Comparison of ENCODE assay signal across 17 cellular contexts in genomic region chr3:34882764-34883163, GRCh38.
DNase-seq lines count a peak whose midpoint lies in the region; ATAC-seq and TF ChIP-seq lines count a peak whose summit lies in the region.
"Had no signal": no experiment of that assay in that cellular context is flagged by ENCODE, and none has a peak within 500 bp of the region (broad histone marks: within the 10 kb centered on the region; RNA-seq: fewer than 3 reads in every experiment).

No MANE protein-coding gene starts in this region.

- WGBS in SK-N-SH (ENCODE audit: low lambda C conversion rate), result 45% methylated on average over 2 of the region's 2 CpGs
- WGBS in smooth muscle cell (ENCODE audit: low lambda C conversion rate), result 91% methylated on average over 2 of the region's 2 CpGs

- peaks cover 0 to 7% of the 10 kb centered on the region in 2 experiments; a peak in 3 of 4 replicates for H3K4me1 ChIP-seq in SK-N-SH (ENCODE audit: control insufficient read depth in 1 of 2, insufficient read depth in 2 of 2, low read depth in 1 of 2, low read length in 1 of 2)
- peaks cover 9% of the 10 kb centered on the region for H3K4me1 ChIP-seq in OCI-LY3 (ENCODE audit: low read length)
- no peaks in the 10 kb centered on the region for H3K4me1 ChIP-seq in smooth muscle cell (ENCODE audit: low read depth)
- H3K4me1 ChIP-seq: body of pancreas, thyroid gland had no signal

- peak; percentile 13 for DNase-seq in SK-N-SH
- DNase-seq in choroid plexus epithelial cell (ENCODE audit: low read depth), result peak; percentile 43
- DNase-seq in smooth muscle cell (lab: John Stamatoyannopoulos, UW; ENCODE audit: unreplicated experiment), result no peak
- no peak for DNase-seq in T-cell
- DNase-seq in natural killer cell, result no peak
- DNase-seq: activated T-cell treated with anti-CD3 and anti-CD28 coated beads, Interleukin-2, amount 50 U/mL, for 4 hours; body of pancreas; naive thymus-derived CD4-positive, alpha-beta T cell; NCI-H2029; small intestine; thyroid gland had no signal

- intact Hi-C loops in natural killer cell (cut with micrococcal nuclease), result no loop called here

- TF ChIP-seq CTCF in SK-N-SH (IDR thresholded peaks at IDR 0.05) (no peak), OCI-LY3 (IDR thresholded peaks at IDR 0.05; ENCODE audit: low read depth, low read length) (peak; percentile 60), choroid plexus epithelial cell (conservative IDR thresholded peaks at IDR 0.05; ENCODE audit: low read depth, low read length) (peak; percentile 54), smooth muscle cell (IDR thresholded peaks at IDR 0.05; ENCODE audit: borderline replicate concordance, insufficient read depth, poor library complexity, severe bottlenecking) (peak; percentile 31), natural killer cell (IDR thresholded peaks at IDR 0.05) (no peak)

- H3K27me3 ChIP-seq in SK-N-SH (ENCODE audit: insufficient read depth) (no peaks in the 10 kb centered on the region), OCI-LY3 (ENCODE audit: low read depth, low read length) (no peaks in the 10 kb centered on the region), smooth muscle cell (ENCODE audit: low read depth) (no peaks in the 10 kb centered on the region)
- H3K27me3 ChIP-seq: body of pancreas, thyroid gland had no signal

- CTCF ChIA-PET in SK-N-SH (lab: Yijun Ruan, JAX) (interaction anchor here (0.6 to 1.5 kb wide), 5 partner anchors 13 to 1041 kb away, joined by 3 to 6 read pairs (median 3); no protein-coding TSS in a partner anchor), T-cell (lab: Charles Lee) (no interaction called here)

- H3K9ac ChIP-seq in SK-N-SH, result no peak overlapping the region
- no peak overlapping the region for H3K9ac ChIP-seq in OCI-LY3 (ENCODE audit: low read length)
- no peak overlapping the region for H3K9ac ChIP-seq in smooth muscle cell (ENCODE audit: low read depth)

- H3K79me2 ChIP-seq in SK-N-SH (ENCODE audit: insufficient read depth), result no peaks in the 10 kb centered on the region
- no peaks in the 10 kb centered on the region for H3K79me2 ChIP-seq in OCI-LY3 (ENCODE audit: low read length)
- H3K79me2 ChIP-seq in smooth muscle cell (ENCODE audit: low read depth), result no peaks in the 10 kb centered on the region

- no peaks in the 10 kb centered on the region for H4K20me1 ChIP-seq in SK-N-SH (ENCODE audit: insufficient read depth)
- no peaks in the 10 kb centered on the region for H4K20me1 ChIP-seq in OCI-LY3 (ENCODE audit: insufficient read depth, low read length)
- no peaks in the 10 kb centered on the region for H4K20me1 ChIP-seq in smooth muscle cell (ENCODE audit: low read depth)

- H3K9me3 Mint-ChIP-seq in T-cell (no peaks in the 10 kb centered on the region), natural killer cell (peaks cover 0 to 8% of the 10 kb centered on the region in 2 donors)
- H3K9me3 Mint-ChIP-seq: activated T-cell treated with anti-CD3 and anti-CD28 coated beads, Interleukin-2, amount 50 U/mL, for 4 hours had no signal

- no peak for TF ChIP-seq EP300 in SK-N-SH (IDR thresholded peaks at IDR 0.05; ENCODE audit: borderline replicate concordance in 1 of 2, low read depth in 1 of 2, low read length in 1 of 2)

- H3K4me1 Mint-ChIP-seq in T-cell (no peaks in the 10 kb centered on the region), natural killer cell (no peaks in the 10 kb centered on the region)
- H3K4me1 Mint-ChIP-seq: naive thymus-derived CD4-positive, alpha-beta T cell had no signal

- no peaks in the 10 kb centered on the region for H3K9me2 ChIP-seq in SK-N-SH

- H3K27me3 Mint-ChIP-seq in T-cell (no peaks in the 10 kb centered on the region), natural killer cell (ENCODE audit: low read depth in 2 of 2) (no peaks in the 10 kb centered on the region)
- H3K27me3 Mint-ChIP-seq: naive thymus-derived CD4-positive, alpha-beta T cell had no signal

- POLR2A ChIA-PET in SK-N-SH (lab: Yijun Ruan, JAX) (no interaction called here), T-cell (lab: Charles Lee) (no interaction called here)

- H3K27ac ChIP-seq in SK-N-SH (ENCODE audit: low read depth in 2 of 2, low read length in 1 of 2) (no peak overlapping the region), OCI-LY3 (ENCODE audit: low read length) (no peak overlapping the region), smooth muscle cell (ENCODE audit: low read depth) (no peak overlapping the region)
- H3K27ac ChIP-seq: body of pancreas, thyroid gland had no signal

- H3K9me3 ChIP-seq in SK-N-SH, result no peaks in the 10 kb centered on the region
- no peaks in the 10 kb centered on the region for H3K9me3 ChIP-seq in OCI-LY3 (ENCODE audit: insufficient read depth, low read length)
- H3K9me3 ChIP-seq in smooth muscle cell (replicated peaks; ENCODE audit: low read depth), result no peaks in the 10 kb centered on the region
- H3K9me3 ChIP-seq: body of pancreas, thyroid gland had no signal

- H3K4me3 ChIP-seq in SK-N-SH (ENCODE audit: low read depth in 2 of 2, low read length in 1 of 2) (no peak overlapping the region; a peak in 1 of 4 replicates), OCI-LY3 (ENCODE audit: low read length) (no peak overlapping the region), choroid plexus epithelial cell (ENCODE audit: low read depth, low read length) (no peak overlapping the region), smooth muscle cell (no peak overlapping the region)
- H3K4me3 ChIP-seq: body of pancreas, thyroid gland had no signal

- H2AFZ ChIP-seq in SK-N-SH (ENCODE audit: low read depth), result no peak overlapping the region
- no peak overlapping the region for H2AFZ ChIP-seq in OCI-LY3 (ENCODE audit: low read depth, low read length)
- no peak overlapping the region for H2AFZ ChIP-seq in smooth muscle cell (ENCODE audit: low read depth)

- no peak overlapping the region for H3K27ac Mint-ChIP-seq in T-cell
- no peak overlapping the region for H3K27ac Mint-ChIP-seq in natural killer cell
- H3K27ac Mint-ChIP-seq: naive thymus-derived CD4-positive, alpha-beta T cell had no signal

- no peaks in the 10 kb centered on the region for H3F3A ChIP-seq in SK-N-SH (replicated peaks; ENCODE audit: insufficient read depth)
- H3F3A ChIP-seq in smooth muscle cell (ENCODE audit: low read depth), result no peaks in the 10 kb centered on the region

- H3K4me3 Mint-ChIP-seq in T-cell (no peak overlapping the region), natural killer cell (no peak overlapping the region)
- H3K4me3 Mint-ChIP-seq: activated T-cell treated with anti-CD3 and anti-CD28 coated beads, Interleukin-2, amount 50 U/mL, for 4 hours; naive thymus-derived CD4-positive, alpha-beta T cell had no signal

- ATAC-seq in SK-N-SH treated with all-trans-retinoic acid at 6 μM for 48 hours, result no peak
- ATAC-seq in T-cell (replicated peaks in 1 of 4), result no peak
- ATAC-seq in GM18858 (IDR thresholded peaks at IDR 0.05; ENCODE audit: unreplicated experiment), result no peak
- ATAC-seq in natural killer cell, result no peak
- ATAC-seq: activated CD4-positive, CD25-positive, alpha-beta regulatory T cell treated with anti-CD3 and anti-CD28 coated beads, Interleukin-2, amount 50 U/mL, for 24 hours; activated T-cell treated with anti-CD3 and anti-CD28 coated beads, Interleukin-2, amount 50 U/mL, for 4 hours; body of pancreas; esophagus mucosa; naive thymus-derived CD4-positive, alpha-beta T cell; Right ventricle myocardium inferior had no signal

- H3K36me3 ChIP-seq in SK-N-SH (replicated peaks in 1 of 2; ENCODE audit: control insufficient read depth in 1 of 2, insufficient read depth in 2 of 2, low read length in 1 of 2) (no peaks in the 10 kb centered on the region), OCI-LY3 (replicated peaks; ENCODE audit: low read depth, low read length) (no peaks in the 10 kb centered on the region), smooth muscle cell (ENCODE audit: low read depth) (no peaks in the 10 kb centered on the region)
- H3K36me3 ChIP-seq: thyroid gland had no signal

- no peaks in the 10 kb centered on the region for H3K36me3 Mint-ChIP-seq in T-cell
- no peaks in the 10 kb centered on the region for H3K36me3 Mint-ChIP-seq in natural killer cell
- H3K36me3 Mint-ChIP-seq: naive thymus-derived CD4-positive, alpha-beta T cell had no signal

- TF ChIP-seq RAD21 in SK-N-SH (IDR thresholded peaks at IDR 0.05; ENCODE audit: low read length), result peak; percentile 72

- no peak overlapping the region for H3K4me2 ChIP-seq in SK-N-SH
- no peak overlapping the region for H3K4me2 ChIP-seq in OCI-LY3 (ENCODE audit: low read length)
- H3K4me2 ChIP-seq in smooth muscle cell, result no peak overlapping the region

TF ChIP-seq in SK-N-SH, 30 proteins besides CTCF, POLR2A, EP300 and RAD21:
- TF ChIP-seq EZH2phosphoT487 (IDR thresholded peaks at IDR 0.05; ENCODE audit: borderline replicate concordance, low read depth) (no peak), RCOR1 (IDR thresholded peaks at IDR 0.05; ENCODE audit: low read length) (no peak), MEF2A (IDR thresholded peaks at IDR 0.05; ENCODE audit: borderline replicate concordance, low read depth) (no peak), SMC3 (IDR thresholded peaks at IDR 0.05; ENCODE audit: low read depth, low read length) (peak; percentile 19; the same call in 1 of the 2 replicates), FOXM1 (IDR thresholded peaks at IDR 0.05; ENCODE audit: low read depth) (no peak)
- TF ChIP-seq, protein P1, sequence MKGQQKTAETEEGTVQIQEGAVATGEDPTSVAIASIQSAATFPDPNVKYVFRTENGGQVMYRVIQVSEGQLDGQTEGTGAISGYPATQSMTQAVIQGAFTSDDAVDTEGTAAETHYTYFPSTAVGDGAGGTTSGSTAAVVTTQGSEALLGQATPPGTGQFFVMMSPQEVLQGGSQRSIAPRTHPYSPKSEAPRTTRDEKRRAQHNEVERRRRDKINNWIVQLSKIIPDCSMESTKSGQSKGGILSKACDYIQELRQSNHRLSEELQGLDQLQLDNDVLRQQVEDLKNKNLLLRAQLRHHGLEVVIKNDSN (IDR thresholded peaks at IDR 0.05; ENCODE audit: borderline replicate concordance, low read depth), result no peak

TF ChIP-seq in SK-N-SH treated with all-trans-retinoic acid at 6 μM for 48 hours, 23 proteins besides CTCF, POLR2A, EP300 and RAD21 (continues in another document):
- TF ChIP-seq, protein P2, sequence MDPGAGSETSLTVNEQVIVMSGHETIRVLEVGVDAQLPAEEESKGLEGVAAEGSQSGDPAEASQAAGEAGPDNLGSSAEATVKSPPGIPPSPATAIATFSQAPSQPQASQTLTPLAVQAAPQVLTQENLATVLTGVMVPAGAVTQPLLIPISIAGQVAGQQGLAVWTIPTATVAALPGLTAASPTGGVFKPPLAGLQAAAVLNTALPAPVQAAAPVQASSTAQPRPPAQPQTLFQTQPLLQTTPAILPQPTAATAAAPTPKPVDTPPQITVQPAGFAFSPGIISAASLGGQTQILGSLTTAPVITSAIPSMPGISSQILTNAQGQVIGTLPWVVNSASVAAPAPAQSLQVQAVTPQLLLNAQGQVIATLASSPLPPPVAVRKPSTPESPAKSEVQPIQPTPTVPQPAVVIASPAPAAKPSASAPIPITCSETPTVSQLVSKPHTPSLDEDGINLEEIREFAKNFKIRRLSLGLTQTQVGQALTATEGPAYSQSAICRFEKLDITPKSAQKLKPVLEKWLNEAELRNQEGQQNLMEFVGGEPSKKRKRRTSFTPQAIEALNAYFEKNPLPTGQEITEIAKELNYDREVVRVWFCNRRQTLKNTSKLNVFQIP (CRISPR knock-in tag; IDR thresholded peaks at IDR 0.05; ENCODE audit: borderline replicate concordance, low read depth), result no peak
- TF ChIP-seq CSDC2 (CRISPR knock-in tag; IDR thresholded peaks at IDR 0.05) (no peak), ARNTL (CRISPR knock-in tag; IDR thresholded peaks at IDR 0.05; ENCODE audit: borderline replicate concordance, low read depth) (no peak)

Comparison
In these comparisons a context has a peak if more than half of its experiments do, and no peak if none do; other contexts are left out.
1. DNase-seq: peak in SK-N-SH (single experiment) and choroid plexus epithelial cell (single experiment); none in smooth muscle cell (single experiment), T-cell (0 of 34) and natural killer cell (single experiment).
2. CTCF ChIP-seq: peak in OCI-LY3 (single experiment), choroid plexus epithelial cell (single experiment) and smooth muscle cell (single experiment); none in SK-N-SH (single experiment) and natural killer cell (single experiment).